ENCODE assay signal across 14 cellular contexts in genomic region chrX:103197721-103198306, GRCh38. TPM values are rescaled to one million over a fixed set of nuclear protein-coding genes. Genes with fewer than 3 reads are reported as not detected.
A peak's percentile ranks its signal among the peaks of the same experiment; 100 is the strongest.
DNase-seq lines count a peak whose midpoint lies in the region; TF ChIP-seq lines count a peak whose summit lies in the region.
"Had no signal": no experiment of that assay in that cellular context is flagged by ENCODE, and none has a peak within 500 bp of the region (broad histone marks: within the 10 kb centered on the region; RNA-seq: fewer than 3 reads in every experiment).

No MANE protein-coding gene starts in this region.

- intact Hi-C loops in A673 (cut with micrococcal nuclease; ENCODE audit: unreplicated experiment), result no loop called here
- intact Hi-C loops in prostate gland (cut with DNase I), result no loop called here

- H3K4me1 ChIP-seq in A673 (ENCODE audit: insufficient read depth, low read length, poor library complexity, severe bottlenecking) (no peaks in the 10 kb centered on the region), prostate gland (replicated peaks) (no peaks in the 10 kb centered on the region)

- WGBS in prostate gland, result 88% methylated on average over 2 of the region's 2 CpGs

- no peaks in the 10 kb centered on the region for H3K27me3 ChIP-seq in A673 (replicated peaks; ENCODE audit: insufficient read depth, low read depth, low read length, poor library complexity)
- no peaks in the 10 kb centered on the region for H3K27me3 ChIP-seq in prostate gland (replicated peaks; ENCODE audit: insufficient read depth)

- H3K9me3 ChIP-seq in A673 (ENCODE audit: low read depth, low read length, poor library complexity, severe bottlenecking) (no peaks in the 10 kb centered on the region), prostate gland (no peaks in the 10 kb centered on the region)

- H3K4me3 ChIP-seq in A673 (ENCODE audit: low read depth, low read length, poor library complexity, severe bottlenecking) (no peak overlapping the region), prostate gland (no peak overlapping the region)

- no peak for TF ChIP-seq POLR2A in prostate gland (IDR thresholded peaks at IDR 0.05)

- H3K36me3 ChIP-seq in A673 (ENCODE audit: insufficient read depth, low read length, poor library complexity, severe bottlenecking) (no peaks in the 10 kb centered on the region), prostate gland (no peaks in the 10 kb centered on the region)

- DNase-seq in A673 (ENCODE audit: low spot score) (peak; percentile 52), GM04504 (ENCODE audit: low read depth) (peak; percentile 50), OCI-M1 (lab: John Stamatoyannopoulos, UW) (peak; percentile 36), fibroblast of peridontal ligament (ENCODE audit: extremely low read depth) (peak; percentile 79), NCI-H1694 treated with DMSO at 0.1 percent for 48 hours (lab: John Stamatoyannopoulos, UW) (no peak), prostate gland (ENCODE audit: low spot score) (no peak), activated gamma-delta T cell treated with Interleukin-2 at 50 U/mL for 16 hours (no peak), mesenteric fat pad (ENCODE audit: low spot score) (no peak)
- DNase-seq: activated B cell treated with CpG ODN at 0.5 μM for 24 hours; activated naive CD4-positive, alpha-beta T cell treated with anti-CD3 and anti-CD28 coated beads for 36 hours; caudate nucleus; DMS 273 treated with DMSO at 0.1 percent for 48 hours; left colon; MV-4-11 had no signal

- TF ChIP-seq CTCF in A673 (conservative IDR thresholded peaks at IDR 0.05; ENCODE audit: low read depth, low read length), result no peak
- no peak for TF ChIP-seq CTCF in prostate gland (IDR thresholded peaks at IDR 0.05)

- CTCF ChIA-PET in A673 (lab: Charles Lee), result no interaction called here

- POLR2A ChIA-PET in A673 (lab: Charles Lee; ENCODE audit: low non-redundant PET), result no interaction called here

- H3K27ac ChIP-seq in A673 (ENCODE audit: low read depth, low read length, poor library complexity, severe bottlenecking) (peak overlapping the region; percentile 59), prostate gland (no peak overlapping the region)

- BruUV-seq in A673 (replicated peaks; lab: Mats Ljungman, UMichigan), result no TSS peak

RNA-seq across cellular contexts. Expression of gene BEX4, which starts 17.1 kb away (rescaled TPM):
- total RNA-seq in A673 (2021), result 65.4 and 67.7 TPM in 2 replicates
- total RNA-seq in prostate gland, result 100 to 1,000 TPM in 1 of 2 donors, 10 to 100 TPM in 1; 60.6 to 116 TPM
- 17.0 TPM for total RNA-seq in mesenteric fat pad

RNA-seq across cellular contexts. Expression of gene TCEAL8, which starts 57.1 kb away (rescaled TPM):
- total RNA-seq in A673 (2021), result 62.9 and 66.2 TPM in 2 replicates
- total RNA-seq in prostate gland, result 10 to 100 TPM; 59.4 to 90.0 TPM
- total RNA-seq in mesenteric fat pad, result 33.3 TPM

Comparison
In these comparisons a context has a peak if more than half of its experiments do, and no peak if none do; other contexts are left out.
1. DNase-seq: peak in A673 (single experiment), GM04504 (single experiment), OCI-M1 (single experiment) and fibroblast of peridontal ligament (single experiment); none in NCI-H1694 treated with DMSO at 0.1 percent for 48 hours (single experiment), prostate gland (single experiment), activated gamma-delta T cell treated with Interleukin-2 at 50 U/mL for 16 hours (single experiment) and mesenteric fat pad (single experiment).